1 cellular context compared by ENCODE assay signal in the genomic region with DNA sequence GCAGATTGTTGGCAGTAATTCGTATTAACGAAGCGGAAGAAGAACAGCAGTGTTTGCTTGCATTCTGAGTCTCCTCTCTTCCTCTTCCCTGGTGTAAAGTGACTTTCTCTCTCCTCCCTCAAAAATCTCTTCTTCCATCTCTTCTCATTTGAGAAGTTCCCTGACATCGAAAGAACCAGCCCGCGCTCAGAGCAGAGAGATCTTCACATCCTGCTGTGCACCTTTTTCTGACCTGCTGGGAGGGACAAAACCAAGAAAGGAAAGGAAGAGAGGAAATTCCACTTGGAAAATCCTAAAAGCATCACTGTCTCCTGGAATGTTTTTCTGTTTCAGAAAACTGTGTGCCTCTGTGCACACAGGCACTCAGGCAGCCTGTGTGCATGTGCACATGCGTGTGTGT.
TF ChIP-seq lines count a peak whose summit lies in the region.

No MANE protein-coding gene starts in this region.

TF ChIP-seq in neural cell, 6 proteins besides CTCF, POLR2A, EP300 and RAD21:
- TF ChIP-seq, protein P1, sequence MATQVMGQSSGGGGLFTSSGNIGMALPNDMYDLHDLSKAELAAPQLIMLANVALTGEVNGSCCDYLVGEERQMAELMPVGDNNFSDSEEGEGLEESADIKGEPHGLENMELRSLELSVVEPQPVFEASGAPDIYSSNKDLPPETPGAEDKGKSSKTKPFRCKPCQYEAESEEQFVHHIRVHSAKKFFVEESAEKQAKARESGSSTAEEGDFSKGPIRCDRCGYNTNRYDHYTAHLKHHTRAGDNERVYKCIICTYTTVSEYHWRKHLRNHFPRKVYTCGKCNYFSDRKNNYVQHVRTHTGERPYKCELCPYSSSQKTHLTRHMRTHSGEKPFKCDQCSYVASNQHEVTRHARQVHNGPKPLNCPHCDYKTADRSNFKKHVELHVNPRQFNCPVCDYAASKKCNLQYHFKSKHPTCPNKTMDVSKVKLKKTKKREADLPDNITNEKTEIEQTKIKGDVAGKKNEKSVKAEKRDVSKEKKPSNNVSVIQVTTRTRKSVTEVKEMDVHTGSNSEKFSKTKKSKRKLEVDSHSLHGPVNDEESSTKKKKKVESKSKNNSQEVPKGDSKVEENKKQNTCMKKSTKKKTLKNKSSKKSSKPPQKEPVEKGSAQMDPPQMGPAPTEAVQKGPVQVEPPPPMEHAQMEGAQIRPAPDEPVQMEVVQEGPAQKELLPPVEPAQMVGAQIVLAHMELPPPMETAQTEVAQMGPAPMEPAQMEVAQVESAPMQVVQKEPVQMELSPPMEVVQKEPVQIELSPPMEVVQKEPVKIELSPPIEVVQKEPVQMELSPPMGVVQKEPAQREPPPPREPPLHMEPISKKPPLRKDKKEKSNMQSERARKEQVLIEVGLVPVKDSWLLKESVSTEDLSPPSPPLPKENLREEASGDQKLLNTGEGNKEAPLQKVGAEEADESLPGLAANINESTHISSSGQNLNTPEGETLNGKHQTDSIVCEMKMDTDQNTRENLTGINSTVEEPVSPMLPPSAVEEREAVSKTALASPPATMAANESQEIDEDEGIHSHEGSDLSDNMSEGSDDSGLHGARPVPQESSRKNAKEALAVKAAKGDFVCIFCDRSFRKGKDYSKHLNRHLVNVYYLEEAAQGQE (IDR thresholded peaks at IDR 0.05; ENCODE audit: borderline replicate concordance): peak; percentile 50
- TF ChIP-seq EZH2 (IDR thresholded peaks at IDR 0.05; ENCODE audit: borderline replicate concordance, insufficient read depth, low read length, poor library complexity, severe bottlenecking): no peak
